ENCODE assay signal across 2 cellular contexts in the genomic region with DNA sequence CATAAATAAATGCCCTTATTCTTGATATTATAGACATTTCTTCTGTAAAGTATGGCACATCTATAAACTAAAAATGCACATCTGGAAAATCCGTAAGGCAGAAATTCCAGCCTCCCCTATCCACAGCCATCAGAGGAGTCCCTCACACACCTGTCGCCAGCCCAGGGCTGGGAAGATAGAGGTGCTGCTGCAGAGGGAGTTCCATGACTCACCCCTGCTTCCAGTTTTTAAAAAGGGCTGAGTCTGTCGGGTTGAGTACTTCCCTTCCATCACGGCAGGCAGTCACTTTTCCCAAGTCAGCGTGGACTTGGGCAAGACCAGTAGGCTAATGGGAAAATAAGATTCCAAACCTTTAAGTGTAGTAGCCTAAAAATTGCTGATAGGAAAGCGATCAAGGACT.
TF ChIP-seq lines count a peak whose summit lies in the region.

No MANE protein-coding gene starts in this region.

TF ChIP-seq in HEK293, 187 proteins besides CTCF, POLR2A, EP300 and RAD21 (continued from another document):
- TF ChIP-seq, protein P1, sequence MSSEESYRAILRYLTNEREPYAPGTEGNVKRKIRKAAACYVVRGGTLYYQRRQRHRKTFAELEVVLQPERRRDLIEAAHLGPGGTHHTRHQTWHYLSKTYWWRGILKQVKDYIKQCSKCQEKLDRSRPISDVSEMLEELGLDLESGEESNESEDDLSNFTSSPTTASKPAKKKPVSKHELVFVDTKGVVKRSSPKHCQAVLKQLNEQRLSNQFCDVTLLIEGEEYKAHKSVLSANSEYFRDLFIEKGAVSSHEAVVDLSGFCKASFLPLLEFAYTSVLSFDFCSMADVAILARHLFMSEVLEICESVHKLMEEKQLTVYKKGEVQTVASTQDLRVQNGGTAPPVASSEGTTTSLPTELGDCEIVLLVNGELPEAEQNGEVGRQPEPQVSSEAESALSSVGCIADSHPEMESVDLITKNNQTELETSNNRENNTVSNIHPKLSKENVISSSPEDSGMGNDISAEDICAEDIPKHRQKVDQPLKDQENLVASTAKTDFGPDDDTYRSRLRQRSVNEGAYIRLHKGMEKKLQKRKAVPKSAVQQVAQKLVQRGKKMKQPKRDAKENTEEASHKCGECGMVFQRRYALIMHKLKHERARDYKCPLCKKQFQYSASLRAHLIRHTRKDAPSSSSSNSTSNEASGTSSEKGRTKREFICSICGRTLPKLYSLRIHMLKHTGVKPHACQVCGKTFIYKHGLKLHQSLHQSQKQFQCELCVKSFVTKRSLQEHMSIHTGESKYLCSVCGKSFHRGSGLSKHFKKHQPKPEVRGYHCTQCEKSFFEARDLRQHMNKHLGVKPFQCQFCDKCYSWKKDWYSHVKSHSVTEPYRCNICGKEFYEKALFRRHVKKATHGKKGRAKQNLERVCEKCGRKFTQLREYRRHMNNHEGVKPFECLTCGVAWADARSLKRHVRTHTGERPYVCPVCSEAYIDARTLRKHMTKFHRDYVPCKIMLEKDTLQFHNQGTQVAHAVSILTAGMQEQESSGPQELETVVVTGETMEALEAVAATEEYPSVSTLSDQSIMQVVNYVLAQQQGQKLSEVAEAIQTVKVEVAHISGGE (tag by site-specific recombination; conservative IDR thresholded peaks at IDR 0.05; ENCODE audit: low read depth) = no peak

TF ChIP-seq in WTC11, 78 proteins besides CTCF, POLR2A, EP300 and RAD21 (continued from another document):
- TF ChIP-seq CREB1 (CRISPR knock-in tag; IDR thresholded peaks at IDR 0.05) (no peak), FOXP1 (CRISPR knock-in tag; IDR thresholded peaks at IDR 0.05; ENCODE audit: borderline replicate concordance) (no peak)
- TF ChIP-seq, protein P2, sequence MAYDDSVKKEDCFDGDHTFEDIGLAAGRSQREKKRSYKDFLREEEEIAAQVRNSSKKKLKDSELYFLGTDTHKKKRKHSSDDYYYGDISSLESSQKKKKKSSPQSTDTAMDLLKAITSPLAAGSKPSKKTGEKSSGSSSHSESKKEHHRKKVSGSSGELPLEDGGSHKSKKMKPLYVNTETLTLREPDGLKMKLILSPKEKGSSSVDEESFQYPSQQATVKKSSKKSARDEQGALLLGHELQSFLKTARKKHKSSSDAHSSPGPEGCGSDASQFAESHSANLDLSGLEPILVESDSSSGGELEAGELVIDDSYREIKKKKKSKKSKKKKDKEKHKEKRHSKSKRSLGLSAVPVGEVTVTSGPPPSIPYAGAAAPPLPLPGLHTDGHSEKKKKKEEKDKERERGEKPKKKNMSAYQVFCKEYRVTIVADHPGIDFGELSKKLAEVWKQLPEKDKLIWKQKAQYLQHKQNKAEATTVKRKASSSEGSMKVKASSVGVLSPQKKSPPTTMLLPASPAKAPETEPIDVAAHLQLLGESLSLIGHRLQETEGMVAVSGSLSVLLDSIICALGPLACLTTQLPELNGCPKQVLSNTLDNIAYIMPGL (CRISPR knock-in tag; IDR thresholded peaks at IDR 0.05) = no peak
TF ChIP-seq in WTC11: peak in this region for 0.
